9 cellular contexts compared by ENCODE assay signal in genomic region chr12:104505095-104505819, GRCh38. TPM values are rescaled to one million over a fixed set of nuclear protein-coding genes. Genes with fewer than 3 reads are reported as not detected.
DNase-seq lines count a peak whose midpoint lies in the region; ATAC-seq, FAIRE-seq and TF ChIP-seq lines count a peak whose summit lies in the region.
"Had no signal": no experiment of that assay in that cellular context is flagged by ENCODE, and none has a peak within 500 bp of the region (broad histone marks: within the 10 kb centered on the region; RNA-seq: fewer than 3 reads in every experiment).

No MANE protein-coding gene starts in this region.

- CTCF ChIA-PET in A673 (lab: Charles Lee), result no interaction called here

- no peaks in the 10 kb centered on the region for H3K9me3 ChIP-seq in A673 (ENCODE audit: low read depth, low read length, poor library complexity, severe bottlenecking)
- H3K9me3 ChIP-seq: suprapubic skin had no signal

- peak; percentile 84 for FAIRE-seq in GM12891 (lab: Jason Lieb, UNC)

- H3K27ac ChIP-seq in A673 (ENCODE audit: low read depth, low read length, poor library complexity, severe bottlenecking), result no peak overlapping the region
- H3K27ac ChIP-seq: suprapubic skin had no signal

- BruUV-seq in A673 (replicated peaks; lab: Mats Ljungman, UMichigan), result no TSS peak

- TF ChIP-seq POLR2A in GM12891 (IDR thresholded peaks at IDR 0.05; ENCODE audit: low read depth, low read length) (no peak), lower leg skin (IDR thresholded peaks at IDR 0.05) (no peak)

- POLR2A ChIA-PET in A673 (lab: Charles Lee; ENCODE audit: low non-redundant PET), result interaction anchor here (0.6 kb wide), 1 partner anchor 33 kb away, joined by 3 read pairs; no protein-coding TSS in a partner anchor

- H3K4me3 ChIP-seq in lower leg skin (ENCODE audit: low read depth, poor library complexity, severe bottlenecking), result no peak overlapping the region
- H3K4me3 ChIP-seq in A673 (ENCODE audit: low read depth, low read length, poor library complexity, severe bottlenecking), result no peak overlapping the region
- H3K4me3 ChIP-seq: suprapubic skin had no signal

- no peaks in the 10 kb centered on the region for H3K36me3 ChIP-seq in A673 (ENCODE audit: insufficient read depth, low read length, poor library complexity, severe bottlenecking)
- H3K36me3 ChIP-seq: suprapubic skin had no signal

- no peaks in the 10 kb centered on the region for H3K4me1 ChIP-seq in A673 (ENCODE audit: insufficient read depth, low read length, poor library complexity, severe bottlenecking)

- H3K27me3 ChIP-seq in A673 (replicated peaks; ENCODE audit: insufficient read depth, low read depth, low read length, poor library complexity), result peaks cover 5% of the 10 kb centered on the region

- WGBS in lower leg skin, 2 donors, result 54 to 59% methylated on average over 7 of the region's 7 CpGs

- no peak for TF ChIP-seq CTCF in lower leg skin (IDR thresholded peaks at IDR 0.05)
- no peak for TF ChIP-seq CTCF in A673 (conservative IDR thresholded peaks at IDR 0.05; ENCODE audit: low read depth, low read length)

- intact Hi-C loops in lower leg skin (cut with DNase I; ENCODE audit: low total_unique reads) (no loop called here), A673 (cut with micrococcal nuclease; ENCODE audit: unreplicated experiment) (no loop called here)

- ATAC-seq in GM21381 (IDR thresholded peaks at IDR 0.05; ENCODE audit: unreplicated experiment) (peak; percentile 91), HG03442 (IDR thresholded peaks at IDR 0.05; ENCODE audit: unreplicated experiment) (peak; percentile 92)

- DNase-seq in GM12891 (ENCODE audit: insufficient read length, low spot score) (peak; percentile 31), SHP77 (lab: John Stamatoyannopoulos, UW) (peak; percentile 34 to 67), lower leg skin (ENCODE audit: low spot score in 2 of 2) (no peak), A673 (ENCODE audit: low spot score) (no peak), NCI-H524 treated with DMSO at 0.1 percent for 48 hours (lab: John Stamatoyannopoulos, UW) (no peak)
- DNase-seq in activated CD8-positive, alpha-beta memory T cell treated with anti-CD3 and anti-CD28 coated beads, Interleukin-2, amount 50 U/mL, for 4 hours, result no peak

TF ChIP-seq in GM12891, 5 proteins besides CTCF, POLR2A, EP300 and RAD21:
- TF ChIP-seq PAX5 (IDR thresholded peaks at IDR 0.05; ENCODE audit: insufficient read depth, low read length, severe bottlenecking), result no peak
- TF ChIP-seq SPI1 (IDR thresholded peaks at IDR 0.05; ENCODE audit: low read depth, low read length), result no peak
- peak; percentile 77; the same call in 1 of the 2 replicates for TF ChIP-seq POU2F2 (IDR thresholded peaks at IDR 0.05; ENCODE audit: low read depth, low read length)

RNA-seq across cellular contexts. Expression of gene CHST11, which starts 48.5 kb away (rescaled TPM):
- polyA plus RNA-seq in GM12891 (2012; ENCODE audit: low read depth, missing spikeins), result 9.8 TPM
- total RNA-seq in lower leg skin (1 to 10 TPM; 2.1 to 7.3 (median 4.9) TPM), A673 (2021) (1.1 and 1.5 TPM in 2 replicates)

Comparison
In these comparisons a context has a peak if more than half of its experiments do, and no peak if none do; other contexts are left out.
1. DNase-seq: peak in GM12891 (single experiment) and SHP77 (2 of 2); none in lower leg skin (0 of 2), activated CD8-positive, alpha-beta memory T cell treated with anti-CD3 and anti-CD28 coated beads, Interleukin-2, amount 50 U/mL, for 4 hours (single experiment), A673 (single experiment) and NCI-H524 treated with DMSO at 0.1 percent for 48 hours (single experiment).